Comparison of ENCODE assay signal across 5 cellular contexts in the genomic region with DNA sequence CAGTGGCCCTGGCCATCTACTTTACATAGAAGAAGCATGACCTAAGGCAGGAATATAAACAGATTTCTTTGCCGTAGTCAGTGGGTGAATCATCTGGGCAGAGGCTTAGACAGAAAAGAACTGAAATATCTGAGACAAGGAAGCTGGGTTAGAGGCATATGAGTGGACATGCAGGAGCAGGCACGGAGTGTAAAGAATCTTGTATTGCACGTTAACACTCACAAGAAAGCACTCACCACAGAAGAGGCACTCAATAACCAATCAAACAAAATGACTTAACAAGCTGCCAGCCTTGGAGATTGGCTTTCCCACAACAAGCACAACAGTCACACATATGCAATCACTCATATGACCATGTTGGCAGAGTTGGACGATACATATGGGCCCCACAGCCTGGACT.
DNase-seq lines count a peak whose midpoint lies in the region; FAIRE-seq and TF ChIP-seq lines count a peak whose summit lies in the region.
"Not testable (repeated sequence)": the region's sequence is repeated elsewhere in the genome, so short reads cannot be mapped to it uniquely, and the experiment has no call there.

No MANE protein-coding gene starts in this region.

- not testable (repeated sequence) for H3K27me3 ChIP-seq in bronchial epithelial cell (ENCODE audit: control insufficient read depth, insufficient read depth, low read length)

- not testable (repeated sequence) for FAIRE-seq in bronchial epithelial cell (lab: Jason Lieb, UNC)

- CTCF ChIA-PET in MCF 10A (lab: Yijun Ruan, JAX): not testable (repeated sequence)

- not testable (repeated sequence) for H3K4me3 Mint-ChIP-seq in MCF 10A (ENCODE audit: unreplicated experiment)

- not testable (repeated sequence) for H3K36me3 ChIP-seq in bronchial epithelial cell (ENCODE audit: control insufficient read depth, insufficient read depth, low read length)

- TF ChIP-seq CTCF in MCF 10A (IDR thresholded peaks at IDR 0.05; ENCODE audit: unreplicated experiment); bronchial epithelial cell (IDR thresholded peaks at IDR 0.05; ENCODE audit: insufficient read depth, low read length, severe bottlenecking): not testable (repeated sequence)

- H3K27me3 Mint-ChIP-seq in MCF 10A (ENCODE audit: insufficient read depth, unreplicated experiment): not testable (repeated sequence)

- DNase-seq in EL (peak; percentile 0), LHCN-M2 (ENCODE audit: low read depth) (peak; percentile 0), MCF 10A (ENCODE audit: unreplicated experiment) (peak; percentile 0), bronchial epithelial cell (ENCODE audit: low read depth) (peak; percentile 84), epithelial cell of prostate (ENCODE audit: low read depth, low spot score) (peak; percentile 83)

- H3K4me1 Mint-ChIP-seq in MCF 10A (ENCODE audit: insufficient read depth, unreplicated experiment): not testable (repeated sequence)

- not testable (repeated sequence) for H3K27ac Mint-ChIP-seq in MCF 10A (ENCODE audit: low read depth, unreplicated experiment)

- H3K4me3 ChIP-seq in bronchial epithelial cell (ENCODE audit: low read depth, low read length): not testable (repeated sequence)

- not testable (repeated sequence) for H3K9me3 Mint-ChIP-seq in MCF 10A (ENCODE audit: unreplicated experiment)

- not testable (repeated sequence) for BruUV-seq in MCF 10A (replicated peaks; lab: Mats Ljungman, UMichigan)

- not testable (repeated sequence) for H3K36me3 Mint-ChIP-seq in MCF 10A (ENCODE audit: insufficient read depth, unreplicated experiment)

- intact Hi-C loops in MCF 10A (cut with micrococcal nuclease): not testable (repeated sequence)

- POLR2A ChIA-PET in MCF 10A (lab: Yijun Ruan, JAX): not testable (repeated sequence)

- H3K27ac ChIP-seq in epithelial cell of prostate: not testable (repeated sequence)

Comparison
In these comparisons a context has a peak if more than half of its experiments do, and no peak if none do; other contexts are left out.
1. DNase-seq: peak in every context shown above with its lines; median percentile 84 in bronchial epithelial cell; 83 in epithelial cell of prostate; 0 in EL; 0 in LHCN-M2; 0 in MCF 10A.